Comparison of ENCODE assay signal across 13 cellular contexts in genomic region chr11:128727320-128727719, GRCh38. TPM values are rescaled to one million over a fixed set of nuclear protein-coding genes. Genes with fewer than 3 reads are reported as not detected.
DNase-seq lines count a peak whose midpoint lies in the region; ATAC-seq and TF ChIP-seq lines count a peak whose summit lies in the region.
"Had no signal": no experiment of that assay in that cellular context is flagged by ENCODE, and none has a peak within 500 bp of the region (broad histone marks: within the 10 kb centered on the region; RNA-seq: fewer than 3 reads in every experiment).

No MANE protein-coding gene starts in this region.

- H3K27me3 Mint-ChIP-seq in activated T-helper 1 cell treated with anti-CD3 and anti-CD28 coated beads, Interleukin-12 subunit alpha, Interleukin-12 subunit beta, Interleukin-2, Interleukin-4 antibody, amounts not matched to agents 30 ng/mL and 10 ng/mL and 1 ng/mL, durations not matched to agents 14 hours and 24 hours and 36 hours (ENCODE audit: insufficient read depth): no peaks in the 10 kb centered on the region

- no peaks in the 10 kb centered on the region for H3K9me3 Mint-ChIP-seq in activated T-helper 1 cell treated with anti-CD3 and anti-CD28 coated beads, Interleukin-12 subunit alpha, Interleukin-12 subunit beta, Interleukin-2, Interleukin-4 antibody, amounts not matched to agents 30 ng/mL and 10 ng/mL and 1 ng/mL, durations not matched to agents 14 hours and 24 hours and 36 hours
- H3K9me3 Mint-ChIP-seq: HFFc6 had no signal

- H3K4me3 ChIP-seq in left ventricle myocardium inferior: no peak overlapping the region
- H3K4me3 ChIP-seq: lung, smooth muscle cell had no signal

- peaks cover 97% of the 10 kb centered on the region for H3K4me1 Mint-ChIP-seq in activated T-helper 1 cell treated with anti-CD3 and anti-CD28 coated beads, Interleukin-12 subunit alpha, Interleukin-12 subunit beta, Interleukin-2, Interleukin-4 antibody, amounts not matched to agents 30 ng/mL and 10 ng/mL and 1 ng/mL, durations not matched to agents 14 hours and 24 hours and 36 hours (ENCODE audit: low read depth)

- ATAC-seq in HG03108 (IDR thresholded peaks at IDR 0.05; ENCODE audit: unreplicated experiment): no peak

- intact Hi-C loops in left ventricle myocardium inferior (cut with micrococcal nuclease) (no loop called here), cardiac septum (cut with DNase I) (no loop called here)
- intact Hi-C loops in activated T-helper 1 cell treated with anti-CD3 and anti-CD28 coated beads, Interleukin-12 subunit alpha, Interleukin-12 subunit beta, Interleukin-2, Interleukin-4 antibody, amounts not matched to agents 30 ng/mL and 10 ng/mL and 1 ng/mL, durations not matched to agents 14 hours and 24 hours and 36 hours (cut with micrococcal nuclease): no loop called here

- no peak overlapping the region for H3K4me3 Mint-ChIP-seq in activated T-helper 1 cell treated with anti-CD3 and anti-CD28 coated beads, Interleukin-12 subunit alpha, Interleukin-12 subunit beta, Interleukin-2, Interleukin-4 antibody, amounts not matched to agents 30 ng/mL and 10 ng/mL and 1 ng/mL, durations not matched to agents 14 hours and 24 hours and 36 hours
- H3K4me3 Mint-ChIP-seq: HFFc6 had no signal

- H3K36me3 ChIP-seq in left ventricle myocardium inferior: no peaks in the 10 kb centered on the region

- H3K9me3 ChIP-seq in left ventricle myocardium inferior (replicated peaks): no peaks in the 10 kb centered on the region

- H3K27ac ChIP-seq in left ventricle myocardium inferior (replicated peaks): peak overlapping the region; percentile 72

- no peak for TF ChIP-seq CTCF in left ventricle myocardium inferior (IDR thresholded peaks at IDR 0.05; ENCODE audit: borderline replicate concordance)

- no peak for DNase-seq in left ventricle myocardium inferior
- no peak for DNase-seq in cardiac septum (ENCODE audit: low spot score)
- no peak for DNase-seq in activated T-helper 1 cell treated with anti-CD3 and anti-CD28 coated beads, Interleukin-12 subunit alpha, Interleukin-12 subunit beta, Interleukin-2, Interleukin-4 antibody, amounts not matched to agents 30 ng/mL and 10 ng/mL and 1 ng/mL, durations not matched to agents 14 hours and 24 hours and 36 hours (ENCODE audit: low spot score)
- DNase-seq in lung microvascular endothelial cell (ENCODE audit: low read depth in 2 of 2): peak; percentile 42 to 46
- no peak for DNase-seq in stimulated activated CD4-positive, alpha-beta T cell treated with anti-CD3 and anti-CD28 coated beads, Interleukin-12 subunit alpha, Interleukin-12 subunit beta, amount 100 ng/mL, for 4 hours
- DNase-seq in NCI-H446 (lab: John Stamatoyannopoulos, UW): no peak
- DNase-seq in HT-29 (ENCODE audit: low spot score): no peak
- DNase-seq: dermis blood vessel endothelial cell, HFFc6, NCI-H2171 treated with DMSO at 0.1 percent for 48 hours had no signal

- H3K27me3 ChIP-seq in left ventricle myocardium inferior (ENCODE audit: low read depth): no peaks in the 10 kb centered on the region

- H3K36me3 Mint-ChIP-seq in activated T-helper 1 cell treated with anti-CD3 and anti-CD28 coated beads, Interleukin-12 subunit alpha, Interleukin-12 subunit beta, Interleukin-2, Interleukin-4 antibody, amounts not matched to agents 30 ng/mL and 10 ng/mL and 1 ng/mL, durations not matched to agents 14 hours and 24 hours and 36 hours (ENCODE audit: low read depth): peaks cover 24% of the 10 kb centered on the region

- H3K4me1 ChIP-seq in left ventricle myocardium inferior: peaks cover 99% of the 10 kb centered on the region

- H3K27ac Mint-ChIP-seq in activated T-helper 1 cell treated with anti-CD3 and anti-CD28 coated beads, Interleukin-12 subunit alpha, Interleukin-12 subunit beta, Interleukin-2, Interleukin-4 antibody, amounts not matched to agents 30 ng/mL and 10 ng/mL and 1 ng/mL, durations not matched to agents 14 hours and 24 hours and 36 hours: peak overlapping the region; percentile 80
- H3K27ac Mint-ChIP-seq: HFFc6 had no signal

RNA-seq across cellular contexts. Expression of gene FLI1, which starts 33.4 kb away (rescaled TPM):
- 16.4 TPM for total RNA-seq in left ventricle myocardium inferior
- 18.9 TPM for total RNA-seq in cardiac septum
- 40.7 and 41.5 TPM in 2 replicates for total RNA-seq in activated T-helper 1 cell treated with anti-CD3 and anti-CD28 coated beads, Interleukin-12 subunit alpha, Interleukin-12 subunit beta, Interleukin-2, Interleukin-4 antibody, amounts not matched to agents 30 ng/mL and 10 ng/mL and 1 ng/mL, durations not matched to agents 14 hours and 24 hours and 36 hours
- total RNA-seq in lung microvascular endothelial cell: 95.5 and 119 TPM in 2 replicates
- not detected in 2 replicates for total RNA-seq in HT-29 (2014; rRNA removed; shearing (Covaris generic))

Comparison
In these comparisons a context has a peak if more than half of its experiments do, and no peak if none do; other contexts are left out.
1. DNase-seq: peak in lung microvascular endothelial cell (2 of 2); none in left ventricle myocardium inferior (single experiment), cardiac septum (single experiment), activated T-helper 1 cell treated with anti-CD3 and anti-CD28 coated beads, Interleukin-12 subunit alpha, Interleukin-12 subunit beta, Interleukin-2, Interleukin-4 antibody, amounts not matched to agents 30 ng/mL and 10 ng/mL and 1 ng/mL, durations not matched to agents 14 hours and 24 hours and 36 hours (single experiment), stimulated activated CD4-positive, alpha-beta T cell treated with anti-CD3 and anti-CD28 coated beads, Interleukin-12 subunit alpha, Interleukin-12 subunit beta, amount 100 ng/mL, for 4 hours (single experiment), NCI-H446 (0 of 2) and HT-29 (single experiment).
2. RNA of gene FLI1, which starts 33.4 kb away (total RNA-seq): 95.5 to 119 TPM in lung microvascular endothelial cell, 40.7 to 41.5 TPM in activated T-helper 1 cell treated with anti-CD3 and anti-CD28 coated beads, Interleukin-12 subunit alpha, Interleukin-12 subunit beta, Interleukin-2, Interleukin-4 antibody, amounts not matched to agents 30 ng/mL and 10 ng/mL and 1 ng/mL, durations not matched to agents 14 hours and 24 hours and 36 hours, 18.9 TPM in cardiac septum (single experiment) and 16.4 TPM in left ventricle myocardium inferior (single experiment); not detected in HT-29; every median in the first group is over 10 times any median in the second.